Comparison of ENCODE assay signal across 10 cellular contexts in genomic region chr4:153205757-153206156, GRCh38. TPM values are rescaled to one million over a fixed set of nuclear protein-coding genes. Genes with fewer than 3 reads are reported as not detected.
A peak's percentile ranks its signal among the peaks of the same experiment; 100 is the strongest.
DNase-seq lines count a peak whose midpoint lies in the region; ATAC-seq lines count a peak whose summit lies in the region.
"Had no signal": no experiment of that assay in that cellular context is flagged by ENCODE, and none has a peak within 500 bp of the region (broad histone marks: within the 10 kb centered on the region; RNA-seq: fewer than 3 reads in every experiment).

No MANE protein-coding gene starts in this region.

- no peak overlapping the region for H3K4me3 Mint-ChIP-seq in activated CD8-positive, alpha-beta T cell treated with anti-CD3 and anti-CD28 coated beads, Interleukin-2, amount 10 ng/mL, durations not matched to agents 7 days and 5 days

- intact Hi-C loops in left cardiac atrium (cut with DNase I), result loop anchor here (2.0 to 5.0 kb wide), 2 partner anchors 112 to 113 kb away; no protein-coding TSS in a partner anchor

- H3K27me3 Mint-ChIP-seq in activated CD8-positive, alpha-beta T cell treated with anti-CD3 and anti-CD28 coated beads, Interleukin-2, amount 10 ng/mL, durations not matched to agents 7 days and 5 days (ENCODE audit: low read depth), result peaks cover 24% of the 10 kb centered on the region

- H3K27ac ChIP-seq in HUES6 (ENCODE audit: low read depth, low read length) (0 out of 2 replicates have a peak overlapping the region, but pooled peaks have one; percentile 3), iPS-18a (ENCODE audit: low read length) (no peak overlapping the region)

- H3K4me3 ChIP-seq in HUES6 (ENCODE audit: low read depth, low read length) (peak overlapping the region; percentile 61), iPS-18a (ENCODE audit: low read length) (peak overlapping the region; percentile 81)

- H3K27ac Mint-ChIP-seq in activated CD8-positive, alpha-beta T cell treated with anti-CD3 and anti-CD28 coated beads, Interleukin-2, amount 10 ng/mL, durations not matched to agents 7 days and 5 days, result no peak overlapping the region
- H3K27ac Mint-ChIP-seq: activated T-helper 2 cell treated with anti-CD3 and anti-CD28 coated beads, Interferon-gamma antibody, Interleukin-2, Interleukin-4, amounts not matched to agents 10 μg/mL and 5 μg/mL and 100 μg/mL, durations not matched to agents 14 hours and 24 hours and 36 hours had no signal

- no peaks in the 10 kb centered on the region for H3K36me3 ChIP-seq in HUES6 (ENCODE audit: control insufficient read depth, insufficient read depth, low read length)
- H3K36me3 ChIP-seq in iPS-18a (ENCODE audit: control insufficient read depth, low read depth, low read length), result no peaks in the 10 kb centered on the region

- in situ Hi-C loops in ACHN (cut with HindIII; ENCODE audit: low pct_ligation_motif_present, low pct_unique_long_range_greater_than_20kb, low sequenced_read_pairs), result no loop called here

- H3K9me3 Mint-ChIP-seq in activated CD8-positive, alpha-beta T cell treated with anti-CD3 and anti-CD28 coated beads, Interleukin-2, amount 10 ng/mL, durations not matched to agents 7 days and 5 days (ENCODE audit: insufficient read depth), result no peaks in the 10 kb centered on the region
- H3K9me3 Mint-ChIP-seq: activated T-helper 2 cell treated with anti-CD3 and anti-CD28 coated beads, Interferon-gamma antibody, Interleukin-2, Interleukin-4, amounts not matched to agents 10 μg/mL and 5 μg/mL and 100 μg/mL, durations not matched to agents 14 hours and 24 hours and 36 hours had no signal

- H3K9ac ChIP-seq in HUES6 (ENCODE audit: low read length) (peak overlapping the region; percentile 18), iPS-18a (ENCODE audit: low read length) (peak overlapping the region; percentile 57)

- DNase-seq in activated CD8-positive, alpha-beta T cell treated with anti-CD3 and anti-CD28 coated beads, Interleukin-2, amount 10 ng/mL, durations not matched to agents 7 days and 5 days, result no peak
- DNase-seq in stimulated activated CD8-positive, alpha-beta memory T cell treated with anti-CD3 and anti-CD28 coated beads, Interleukin-4, amount 100 ng/mL, for 48 hours, result peak; percentile 49
- DNase-seq in left cardiac atrium (no peak), ACHN (no peak), middle frontal gyrus (ENCODE audit: extremely low spot score, low spot score) (no peak), amygdala (lab: John Stamatoyannopoulos, UW) (no peak)
- DNase-seq: NCI-H774 had no signal

- H3K36me3 Mint-ChIP-seq in activated CD8-positive, alpha-beta T cell treated with anti-CD3 and anti-CD28 coated beads, Interleukin-2, amount 10 ng/mL, durations not matched to agents 7 days and 5 days (ENCODE audit: low read depth), result no peaks in the 10 kb centered on the region

- POLR2A ChIA-PET in activated CD8-positive, alpha-beta T cell treated with anti-CD3 and anti-CD28 coated beads, Interleukin-2, amount 10 ng/mL, durations not matched to agents 7 days and 5 days (lab: Charles Lee), result no interaction called here

- CTCF ChIA-PET in activated CD8-positive, alpha-beta T cell treated with anti-CD3 and anti-CD28 coated beads, Interleukin-2, amount 10 ng/mL, durations not matched to agents 7 days and 5 days (lab: Charles Lee), result no interaction called here

- H3K27me3 ChIP-seq in HUES6 (ENCODE audit: control insufficient read depth, insufficient read depth, low read length), result peaks cover 14% of the 10 kb centered on the region
- H3K27me3 ChIP-seq in iPS-18a (ENCODE audit: control insufficient read depth, insufficient read depth, low read length), result peaks cover 11% of the 10 kb centered on the region

- H3K9me3 ChIP-seq in HUES6 (ENCODE audit: control insufficient read depth, insufficient read depth, low read depth, low read length), result no peaks in the 10 kb centered on the region
- no peaks in the 10 kb centered on the region for H3K9me3 ChIP-seq in iPS-18a (ENCODE audit: control insufficient read depth, low read depth, low read length)

- peak; percentile 27 for ATAC-seq in activated CD8-positive, alpha-beta T cell treated with anti-CD3 and anti-CD28 coated beads, Interleukin-2, amount 10 ng/mL, durations not matched to agents 7 days and 5 days
- ATAC-seq in left cardiac atrium, result no peak

- peaks cover 25% of the 10 kb centered on the region for H3K4me1 Mint-ChIP-seq in activated CD8-positive, alpha-beta T cell treated with anti-CD3 and anti-CD28 coated beads, Interleukin-2, amount 10 ng/mL, durations not matched to agents 7 days and 5 days (ENCODE audit: low read depth)

- H3K4me1 ChIP-seq in HUES6 (ENCODE audit: control insufficient read depth, insufficient read depth, low read length) (peaks cover 50% of the 10 kb centered on the region), iPS-18a (ENCODE audit: control insufficient read depth, low read depth, low read length) (peaks cover 44% of the 10 kb centered on the region)

RNA-seq across cellular contexts. Expression of gene TRIM2, which starts 1.5 kb away (rescaled TPM):
- under 1 TPM; 0.13 to 0.18 TPM for total RNA-seq in activated CD8-positive, alpha-beta T cell treated with anti-CD3 and anti-CD28 coated beads, Interleukin-2, amount 10 ng/mL, durations not matched to agents 7 days and 5 days
- 10 to 100 TPM; 19.8 to 22.6 TPM for total RNA-seq in left cardiac atrium

Comparison
In these comparisons a context has a peak if more than half of its experiments do, and no peak if none do; other contexts are left out.
1. RNA of gene TRIM2, which starts 1.5 kb away (total RNA-seq): 19.8 to 22.6 TPM in left cardiac atrium; 0.13 to 0.18 TPM in activated CD8-positive, alpha-beta T cell treated with anti-CD3 and anti-CD28 coated beads, Interleukin-2, amount 10 ng/mL, durations not matched to agents 7 days and 5 days; every median in the first group is over 10 times any median in the second.